In the genomic region with DNA sequence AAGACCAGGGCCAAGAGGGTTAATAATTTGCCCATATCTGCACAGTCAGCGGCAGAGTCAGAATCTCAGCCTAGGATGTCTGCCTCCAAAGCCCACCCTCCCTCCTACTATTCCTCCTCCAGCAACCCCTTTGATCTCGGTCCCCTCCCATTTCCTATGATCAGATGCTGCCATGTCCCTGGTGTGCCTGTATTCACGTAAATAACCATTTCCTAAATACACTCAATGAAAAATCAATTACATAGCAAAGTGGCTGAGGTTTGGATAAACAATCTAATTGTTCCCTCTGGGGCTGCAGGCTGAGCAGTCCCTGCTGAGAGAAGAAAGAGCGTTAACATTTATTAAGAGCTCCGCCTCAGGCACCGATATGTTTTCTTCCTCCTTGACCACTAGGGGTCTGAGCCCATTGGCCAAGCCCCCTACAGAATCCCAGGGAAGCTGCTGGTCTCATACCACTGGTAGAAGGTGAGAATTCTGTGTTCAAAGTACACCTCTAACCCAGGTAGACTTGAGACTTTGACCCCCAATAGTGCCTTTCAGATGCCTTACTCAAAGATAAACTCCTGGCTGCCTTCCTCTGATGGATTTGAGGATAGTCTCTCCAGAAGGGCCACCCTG, we compare ENCODE assay signal across 1 cellular context.
TF ChIP-seq lines count a peak whose summit lies in the region.

No MANE protein-coding gene starts in this region.

TF ChIP-seq in SK-N-SH, 30 proteins besides CTCF, POLR2A, EP300 and RAD21 (continued from another document):
- TF ChIP-seq, protein P1, sequence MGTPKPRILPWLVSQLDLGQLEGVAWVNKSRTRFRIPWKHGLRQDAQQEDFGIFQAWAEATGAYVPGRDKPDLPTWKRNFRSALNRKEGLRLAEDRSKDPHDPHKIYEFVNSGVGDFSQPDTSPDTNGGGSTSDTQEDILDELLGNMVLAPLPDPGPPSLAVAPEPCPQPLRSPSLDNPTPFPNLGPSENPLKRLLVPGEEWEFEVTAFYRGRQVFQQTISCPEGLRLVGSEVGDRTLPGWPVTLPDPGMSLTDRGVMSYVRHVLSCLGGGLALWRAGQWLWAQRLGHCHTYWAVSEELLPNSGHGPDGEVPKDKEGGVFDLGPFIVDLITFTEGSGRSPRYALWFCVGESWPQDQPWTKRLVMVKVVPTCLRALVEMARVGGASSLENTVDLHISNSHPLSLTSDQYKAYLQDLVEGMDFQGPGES (IDR thresholded peaks at IDR 0.05; ENCODE audit: low read depth, low read length): no peak
- TF ChIP-seq CHD2 (IDR thresholded peaks at IDR 0.05; ENCODE audit: low read length, partially characterized antibody) (no peak), RFX5 (IDR thresholded peaks at IDR 0.05; ENCODE audit: low read length) (no peak)
